9 cellular contexts compared by ENCODE assay signal in genomic region chr2:12555012-12555645, GRCh38.
DNase-seq lines count a peak whose midpoint lies in the region; ATAC-seq and TF ChIP-seq lines count a peak whose summit lies in the region.
"Had no signal": no experiment of that assay in that cellular context is flagged by ENCODE, and none has a peak within 500 bp of the region (broad histone marks: within the 10 kb centered on the region; RNA-seq: fewer than 3 reads in every experiment).

No MANE protein-coding gene starts in this region.

- H3K27me3 Mint-ChIP-seq in activated naive CD4-positive, alpha-beta T cell treated with anti-CD3 and anti-CD28 coated beads for 36 hours (ENCODE audit: low read depth): no peaks in the 10 kb centered on the region
- H3K27me3 Mint-ChIP-seq in endothelial cell (ENCODE audit: unreplicated experiment): no peaks in the 10 kb centered on the region

- ATAC-seq in GM18511 (IDR thresholded peaks at IDR 0.05; ENCODE audit: unreplicated experiment): peak; percentile 46
- peak; percentile 45 for ATAC-seq in HG03520 (IDR thresholded peaks at IDR 0.05; ENCODE audit: unreplicated experiment)

- peak overlapping the region; percentile 30 for H3K27ac ChIP-seq in mesodermal cell (ENCODE audit: low read depth, low read length, severe bottlenecking)
- H3K27ac ChIP-seq: lower lobe of right lung had no signal

- peaks cover 15% of the 10 kb centered on the region for H3K4me1 ChIP-seq in mesodermal cell (ENCODE audit: control insufficient read depth, insufficient read depth, low read length, poor library complexity, severe bottlenecking)

- H3K9me3 Mint-ChIP-seq in activated naive CD4-positive, alpha-beta T cell treated with anti-CD3 and anti-CD28 coated beads for 36 hours: peaks cover 1% of the 10 kb centered on the region
- no peaks in the 10 kb centered on the region for H3K9me3 Mint-ChIP-seq in endothelial cell (ENCODE audit: unreplicated experiment)

- peaks cover 35% of the 10 kb centered on the region for H3K4me1 Mint-ChIP-seq in activated naive CD4-positive, alpha-beta T cell treated with anti-CD3 and anti-CD28 coated beads for 36 hours (ENCODE audit: low read depth)
- no peaks in the 10 kb centered on the region for H3K4me1 Mint-ChIP-seq in endothelial cell (ENCODE audit: unreplicated experiment)

- H3K9me3 ChIP-seq in mesodermal cell (ENCODE audit: control insufficient read depth, low read length): no peaks in the 10 kb centered on the region
- H3K9me3 ChIP-seq: lower lobe of right lung had no signal

- H3K27ac Mint-ChIP-seq in activated naive CD4-positive, alpha-beta T cell treated with anti-CD3 and anti-CD28 coated beads for 36 hours: peak overlapping the region; percentile 86
- H3K27ac Mint-ChIP-seq in endothelial cell (ENCODE audit: unreplicated experiment): no peak overlapping the region

- H3K36me3 ChIP-seq in mesodermal cell (ENCODE audit: control insufficient read depth, insufficient read depth, low read length): no peaks in the 10 kb centered on the region
- H3K36me3 ChIP-seq: lower lobe of right lung had no signal

- intact Hi-C loops in activated naive CD4-positive, alpha-beta T cell treated with anti-CD3 and anti-CD28 coated beads for 36 hours (cut with micrococcal nuclease): loop anchor here (1.0 to 10.0 kb wide), 11 partner anchors 48 to 800 kb away; partner anchors contain the start of gene TRIB2

- CTCF ChIA-PET in activated naive CD4-positive, alpha-beta T cell treated with anti-CD3 and anti-CD28 coated beads for 36 hours (lab: Charles Lee): interaction anchor here (0.6 to 3.3 kb wide), 6 partner anchors 20 to 376 kb away, joined by 3 to 21 read pairs (median 4); partner anchors contain the start of gene TRIB2

- no peak for TF ChIP-seq CTCF in endothelial cell (IDR thresholded peaks at IDR 0.05; ENCODE audit: unreplicated experiment)

- 57% methylated on average over 1 of the region's 2 CpGs; no CpG with 5 or more reads in 1 of the 2 experiments for WGBS in mesodermal cell (ENCODE audit: insufficient coverage in 2 of 2), 2 experiments

- peak; percentile 52 for DNase-seq in activated naive CD4-positive, alpha-beta T cell treated with anti-CD3 and anti-CD28 coated beads for 36 hours
- DNase-seq in NCI-H1417 treated with DMSO at 0.1 percent for 48 hours (lab: John Stamatoyannopoulos, UW): no peak
- no peak for DNase-seq in NCI-H748 treated with DMSO at 0.1 percent for 48 hours (lab: John Stamatoyannopoulos, UW)
- no peak for DNase-seq in endothelial cell (ENCODE audit: low spot score)
- DNase-seq in midbrain (lab: John Stamatoyannopoulos, UW): no peak
- DNase-seq: lower lobe of right lung had no signal

- H3K4me3 Mint-ChIP-seq in activated naive CD4-positive, alpha-beta T cell treated with anti-CD3 and anti-CD28 coated beads for 36 hours: peak overlapping the region; percentile 5
- no peak overlapping the region for H3K4me3 Mint-ChIP-seq in endothelial cell (ENCODE audit: unreplicated experiment)

- H3K36me3 Mint-ChIP-seq in activated naive CD4-positive, alpha-beta T cell treated with anti-CD3 and anti-CD28 coated beads for 36 hours (ENCODE audit: low read depth): peaks cover 1% of the 10 kb centered on the region
- H3K36me3 Mint-ChIP-seq in endothelial cell (ENCODE audit: low read depth, unreplicated experiment): no peaks in the 10 kb centered on the region

- no peak overlapping the region for H3K4me3 ChIP-seq in mesodermal cell (ENCODE audit: extremely low read depth, insufficient read depth, low read length, poor library complexity, severe bottlenecking)
- H3K4me3 ChIP-seq: lower lobe of right lung had no signal
